In genomic region chr6:71403422-71404134, GRCh38 we compare ENCODE assay signal across 14 cellular contexts.
DNase-seq lines count a peak whose midpoint lies in the region; TF ChIP-seq lines count a peak whose summit lies in the region.
"Had no signal": no experiment of that assay in that cellular context is flagged by ENCODE, and none has a peak within 500 bp of the region (broad histone marks: within the 10 kb centered on the region; RNA-seq: fewer than 3 reads in every experiment).

No MANE protein-coding gene starts in this region.

- H3K27ac ChIP-seq in layer of hippocampus (ENCODE audit: low read depth, low read length): peak overlapping the region; percentile 39
- peak overlapping the region; percentile 37 for H3K27ac ChIP-seq in suprapubic skin

- 66% methylated on average over 9 of the region's 9 CpGs for WGBS in suprapubic skin

- peaks cover 5% of the 10 kb centered on the region for H3K36me3 Mint-ChIP-seq in MCF 10A (ENCODE audit: insufficient read depth, unreplicated experiment)

- CTCF ChIA-PET in MCF 10A (lab: Yijun Ruan, JAX): interaction anchor here (0.6 to 1.4 kb wide), 5 partner anchors 15 to 1034 kb away, joined by 3 to 5 read pairs (median 4); no protein-coding TSS in a partner anchor

- peaks cover 20% of the 10 kb centered on the region for H3K4me1 Mint-ChIP-seq in MCF 10A (ENCODE audit: insufficient read depth, unreplicated experiment)
- H3K4me1 Mint-ChIP-seq: T-helper 17 cell had no signal

- BruUV-seq in MCF 10A (replicated peaks; lab: Mats Ljungman, UMichigan): no TSS peak

- no peak for TF ChIP-seq POLR2A in suprapubic skin (IDR thresholded peaks at IDR 0.05)

- H3K27me3 ChIP-seq in layer of hippocampus (ENCODE audit: control insufficient read depth, insufficient read depth, low read length) (no peaks in the 10 kb centered on the region), suprapubic skin (no peaks in the 10 kb centered on the region)

- H3K9me3 Mint-ChIP-seq in MCF 10A (ENCODE audit: unreplicated experiment): no peaks in the 10 kb centered on the region

- no peak overlapping the region for H3K4me3 ChIP-seq in suprapubic skin
- H3K4me3 ChIP-seq: HAP-1 had no signal

- H3K4me3 Mint-ChIP-seq in MCF 10A (ENCODE audit: unreplicated experiment): peak overlapping the region; percentile 64
- H3K4me3 Mint-ChIP-seq: T-helper 17 cell had no signal

- POLR2A ChIA-PET in MCF 10A (lab: Yijun Ruan, JAX): interaction anchor here (0.6 to 4.2 kb wide), 11 partner anchors 9 to 1859 kb away, joined by 3 to 43 read pairs (median 5); partner anchors contain the start of genes FAM135A and KHDC1

- no peak for TF ChIP-seq EP300 in suprapubic skin (IDR thresholded peaks at IDR 0.05)

- H3K27me3 Mint-ChIP-seq in MCF 10A (ENCODE audit: insufficient read depth, unreplicated experiment): no peaks in the 10 kb centered on the region

- no peak for TF ChIP-seq CTCF in MCF 10A (IDR thresholded peaks at IDR 0.05; ENCODE audit: unreplicated experiment)
- no peak for TF ChIP-seq CTCF in suprapubic skin (IDR thresholded peaks at IDR 0.05)

- intact Hi-C loops in MCF 10A (cut with micrococcal nuclease): no loop called here

- peak in 2 of 3 experiments; percentile 13 to 65 for DNase-seq in NCI-H1417 (lab: John Stamatoyannopoulos, UW)
- DNase-seq in NCI-H1417 treated with DMSO at 0.1 percent for 48 hours (lab: John Stamatoyannopoulos, UW): no peak
- peak; percentile 54 for DNase-seq in MCF 10A (ENCODE audit: unreplicated experiment)
- no peak for DNase-seq in suprapubic skin (ENCODE audit: low spot score in 2 of 2)
- no peak for DNase-seq in activated CD4-positive, alpha-beta T cell treated with anti-CD3 and anti-CD28 coated beads for 4 hours
- no peak for DNase-seq in COLO829 (ENCODE audit: low spot score)
- no peak for DNase-seq in glomerular visceral epithelial cell (ENCODE audit: extremely low spot score)
- DNase-seq: 8988T; activated CD8-positive, alpha-beta memory T cell treated with anti-CD3 and anti-CD28 coated beads, Interleukin-2, amount 50 U/mL, for 4 hours; left colon; NCI-H2029 treated with DMSO at 0.1 percent for 48 hours; T-helper 17 cell had no signal

- H3K36me3 ChIP-seq in suprapubic skin: no peaks in the 10 kb centered on the region
- H3K36me3 ChIP-seq: HAP-1 had no signal

- no peaks in the 10 kb centered on the region for H3K4me1 ChIP-seq in suprapubic skin
- H3K4me1 ChIP-seq: HAP-1 had no signal

- peak overlapping the region; percentile 75 for H3K27ac Mint-ChIP-seq in MCF 10A (ENCODE audit: low read depth, unreplicated experiment)
- H3K27ac Mint-ChIP-seq: T-helper 17 cell had no signal

- H3K9me3 ChIP-seq in suprapubic skin: no peaks in the 10 kb centered on the region
- H3K9me3 ChIP-seq: HAP-1 had no signal

Comparison
In these comparisons a context has a peak if more than half of its experiments do, and no peak if none do; other contexts are left out.
1. DNase-seq: peak in NCI-H1417 (2 of 3) and MCF 10A (single experiment); none in NCI-H1417 treated with DMSO at 0.1 percent for 48 hours (single experiment), suprapubic skin (0 of 2), activated CD4-positive, alpha-beta T cell treated with anti-CD3 and anti-CD28 coated beads for 4 hours (0 of 2), COLO829 (single experiment) and glomerular visceral epithelial cell (single experiment).